Comparison of ENCODE assay signal across 15 cellular contexts in genomic region chr2:100882645-100883613, GRCh38.
DNase-seq lines count a peak whose midpoint lies in the region; ATAC-seq and TF ChIP-seq lines count a peak whose summit lies in the region.
"Had no signal": no experiment of that assay in that cellular context is flagged by ENCODE, and none has a peak within 500 bp of the region (broad histone marks: within the 10 kb centered on the region; RNA-seq: fewer than 3 reads in every experiment).

No MANE protein-coding gene starts in this region.

- H3K4me3 Mint-ChIP-seq in immature natural killer cell = no peak overlapping the region
- H3K4me3 Mint-ChIP-seq: natural killer cell had no signal

- H3K4me1 ChIP-seq in mucosa of descending colon (ENCODE audit: low read depth) (peaks cover 7% of the 10 kb centered on the region), A673 (ENCODE audit: insufficient read depth, low read length, poor library complexity, severe bottlenecking) (peaks cover 5% of the 10 kb centered on the region)

- POLR2A ChIA-PET in A673 (lab: Charles Lee; ENCODE audit: low non-redundant PET) = no interaction called here

- no peaks in the 10 kb centered on the region for H3K4me1 Mint-ChIP-seq in immature natural killer cell
- H3K4me1 Mint-ChIP-seq: natural killer cell had no signal

- peak; percentile 59 for ATAC-seq in HG02885 (IDR thresholded peaks at IDR 0.05; ENCODE audit: poor library complexity, unreplicated experiment)
- ATAC-seq in mucosa of descending colon = peak; percentile 83
- ATAC-seq in HG03196 (IDR thresholded peaks at IDR 0.05; ENCODE audit: unreplicated experiment) = no peak
- ATAC-seq: natural killer cell had no signal

- CTCF ChIA-PET in A673 (lab: Charles Lee) = no interaction called here

- H3K9me3 ChIP-seq in mucosa of descending colon (no peaks in the 10 kb centered on the region), A673 (ENCODE audit: low read depth, low read length, poor library complexity, severe bottlenecking) (no peaks in the 10 kb centered on the region)
- H3K9me3 ChIP-seq: heart right ventricle had no signal

- intact Hi-C loops in mucosa of descending colon (cut with DNase I, micrococcal nuclease) = no loop called here
- intact Hi-C loops in A673 (cut with micrococcal nuclease; ENCODE audit: unreplicated experiment) = no loop called here

- H3K4me3 ChIP-seq in GM12865 (ENCODE audit: low read depth, low read length) = no peak overlapping the region
- H3K4me3 ChIP-seq in astrocyte of the spinal cord (ENCODE audit: low read depth, low read length) = no peak overlapping the region
- H3K4me3 ChIP-seq in mucosa of descending colon = no peak overlapping the region
- no peak overlapping the region for H3K4me3 ChIP-seq in A673 (ENCODE audit: low read depth, low read length, poor library complexity, severe bottlenecking)
- H3K4me3 ChIP-seq: heart right ventricle had no signal

- no peak overlapping the region for H3K27ac ChIP-seq in A673 (ENCODE audit: low read depth, low read length, poor library complexity, severe bottlenecking)

- peaks cover 1 to 5% (median 4%) of the 10 kb centered on the region in 3 donors for H3K27me3 Mint-ChIP-seq in immature natural killer cell (ENCODE audit: low read depth in 3 of 3)

- H3K27ac Mint-ChIP-seq in immature natural killer cell = no peak overlapping the region
- H3K27ac Mint-ChIP-seq: natural killer cell had no signal

- TF ChIP-seq CTCF in GM12865 (IDR thresholded peaks at IDR 0.05; ENCODE audit: insufficient read depth, low read depth, low read length, missing control alignments) = no peak
- no peak for TF ChIP-seq CTCF in astrocyte of the spinal cord (IDR thresholded peaks at IDR 0.05; ENCODE audit: low read depth, low read length)
- TF ChIP-seq CTCF in mucosa of descending colon (IDR thresholded peaks at IDR 0.05) = no peak
- TF ChIP-seq CTCF in A673 (conservative IDR thresholded peaks at IDR 0.05; ENCODE audit: low read depth, low read length) = no peak

- H3K36me3 Mint-ChIP-seq in immature natural killer cell = no peaks in the 10 kb centered on the region
- H3K36me3 Mint-ChIP-seq: natural killer cell had no signal

- DNase-seq in GM12865 (ENCODE audit: low read depth) (peak; percentile 53), astrocyte of the spinal cord (ENCODE audit: low read depth, low spot score) (peak; percentile 42), mucosa of descending colon (no peak), SIG-M5 treated with dmso at 0.1 percent for 504 hours (lab: John Stamatoyannopoulos, UW; ENCODE audit: unreplicated experiment) (no peak), A673 (ENCODE audit: low spot score) (no peak), immature natural killer cell (no peak)
- DNase-seq: activated CD4-positive, alpha-beta T cell treated with anti-CD3 and anti-CD28 coated beads for 1 hour; brain microvascular endothelial cell; DMS153; heart right ventricle; MV-4-11; natural killer cell; OCI-M1 had no signal

- H3K9me3 Mint-ChIP-seq in immature natural killer cell = no peaks in the 10 kb centered on the region
- H3K9me3 Mint-ChIP-seq: natural killer cell had no signal

- H3K36me3 ChIP-seq in mucosa of descending colon (ENCODE audit: low read depth) (no peaks in the 10 kb centered on the region), A673 (ENCODE audit: insufficient read depth, low read length, poor library complexity, severe bottlenecking) (no peaks in the 10 kb centered on the region)
- H3K36me3 ChIP-seq: brain microvascular endothelial cell, heart right ventricle had no signal

- no TSS peak for BruUV-seq in A673 (replicated peaks; lab: Mats Ljungman, UMichigan)

- no peaks in the 10 kb centered on the region for H3K27me3 ChIP-seq in A673 (replicated peaks; ENCODE audit: insufficient read depth, low read depth, low read length, poor library complexity)
- H3K27me3 ChIP-seq: brain microvascular endothelial cell, heart right ventricle had no signal

- in situ Hi-C loops in astrocyte of the spinal cord (cut with HindIII; ENCODE audit: low sequenced_read_pairs) = no loop called here

Comparison
In these comparisons a context has a peak if more than half of its experiments do, and no peak if none do; other contexts are left out.
1. DNase-seq: peak in GM12865 (single experiment) and astrocyte of the spinal cord (single experiment); none in mucosa of descending colon (0 of 3), SIG-M5 treated with dmso at 0.1 percent for 504 hours (single experiment), A673 (single experiment) and immature natural killer cell (0 of 3).